Comparison of ENCODE assay signal across 5 cellular contexts in genomic region chr6:31857774-31858173, GRCh38. TPM values are rescaled to one million over a fixed set of nuclear protein-coding genes. Genes with fewer than 3 reads are reported as not detected.
"Had no signal": no experiment of that assay in that cellular context is flagged by ENCODE, and none has a peak within 500 bp of the region (broad histone marks: within the 10 kb centered on the region; RNA-seq: fewer than 3 reads in every experiment).

No MANE protein-coding gene starts in this region.

RNA-seq across cellular contexts. Expression of gene SLC44A4, which starts 21.0 kb away (rescaled TPM):
- total RNA-seq: naive thymus-derived CD4-positive, alpha-beta T cell; natural killer cell treated with Interleukin-12 subunit alpha and Interleukin-12 subunit beta and Interleukin-15 and Interleukin-18, amount 100 ng/mL, for 72 hours; osteocyte; right atrium auricular region; temporal lobe had no signal
